24 cellular contexts compared by ENCODE assay signal in the genomic region with DNA sequence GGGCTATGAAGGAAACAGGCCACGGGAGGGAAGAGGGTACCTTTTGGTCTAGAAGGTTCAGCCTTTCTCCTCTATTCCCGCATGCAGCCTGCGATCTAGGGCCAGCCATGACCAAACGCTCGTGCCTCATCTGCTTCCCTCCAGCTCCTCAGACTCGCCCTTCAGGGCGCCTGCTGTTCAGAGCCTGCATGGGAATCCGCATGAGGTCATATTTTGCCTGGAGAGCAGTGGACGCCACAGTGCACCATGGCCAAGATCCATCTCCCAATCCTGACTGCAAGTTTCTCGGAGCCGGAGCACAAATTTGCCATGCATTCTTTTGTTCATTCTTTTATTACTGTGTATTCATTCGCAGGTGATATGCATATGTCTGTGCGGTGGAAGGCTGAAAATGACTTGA.
"Had no signal": no experiment of that assay in that cellular context is flagged by ENCODE, and none has a peak within 500 bp of the region (broad histone marks: within the 10 kb centered on the region; RNA-seq: fewer than 3 reads in every experiment).

No MANE protein-coding gene starts in this region.

- ATAC-seq: activated naive CD8-positive, alpha-beta T cell treated with anti-CD3 and anti-CD28 coated beads, Interleukin-2, amount 50 U/mL, for 24 hours; left colon; lower lobe of right lung; naive thymus-derived CD8-positive, alpha-beta T cell; stimulated activated effector memory CD8-positive, alpha-beta T cell treated with anti-CD3 and anti-CD28 coated beads, Interleukin-12 subunit alpha, Interleukin-12 subunit beta, amount 100 ng/mL, for 72 hours; stimulated activated naive CD8-positive, alpha-beta T cell treated with anti-CD3 and anti-CD28 coated beads, Interleukin-15, amount 100 ng/mL, for 72 hours had no signal

- H3K36me3 ChIP-seq: brain microvascular endothelial cell, lower lobe of right lung, neural progenitor cell, tibial artery had no signal

- DNase-seq: activated CD4-positive, alpha-beta memory T cell treated with anti-CD3 and anti-CD28 coated beads for 36 hours; activated CD4-positive, alpha-beta T cell treated with anti-CD3 and anti-CD28 coated beads for 48 hours; activated effector memory CD4-positive, alpha-beta T cell treated with Interleukin-2 at 50 U/mL for 16 hours; activated naive CD4-positive, alpha-beta T cell treated with anti-CD3 and anti-CD28 coated beads, Interleukin-2, amount 50 U/mL, for 16 hours; activated naive CD8-positive, alpha-beta T cell treated with anti-CD3 and anti-CD28 coated beads, Interleukin-2, amount 50 U/mL, for 24 hours; activated T-cell treated with anti-CD3 and anti-CD28 coated beads, Interleukin-2, amount 50 U/mL, for 48 hours; anterior cingulate cortex; brain microvascular endothelial cell; central memory CD4-positive, alpha-beta T cell; dermis blood vessel endothelial cell; effector CD8-positive, alpha-beta T cell; erythroblast; foreskin melanocyte; hypothalamus; left colon; lower lobe of right lung; naive thymus-derived CD8-positive, alpha-beta T cell; retina; stimulated activated CD4-positive, alpha-beta T cell treated with anti-CD3 and anti-CD28 coated beads, Interleukin-1b, Interleukin-23, amount 100 ng/mL, for 48 hours; stimulated activated naive CD8-positive, alpha-beta T cell treated with anti-CD3 and anti-CD28 coated beads, Interleukin-15, amount 100 ng/mL, for 72 hours; T-helper 1 cell; tibial artery had no signal

- H3K27me3 ChIP-seq: brain microvascular endothelial cell, neural progenitor cell had no signal

- H3K27ac ChIP-seq: brain microvascular endothelial cell, lower lobe of right lung, neural progenitor cell, tibial artery had no signal

- H3K4me1 ChIP-seq: lower lobe of right lung, neural progenitor cell, tibial artery had no signal

- H3K4me3 ChIP-seq: lower lobe of right lung, neural progenitor cell, tibial artery had no signal

- H3K9me3 ChIP-seq: lower lobe of right lung, tibial artery had no signal
